12 cellular contexts compared by ENCODE assay signal in the genomic region with DNA sequence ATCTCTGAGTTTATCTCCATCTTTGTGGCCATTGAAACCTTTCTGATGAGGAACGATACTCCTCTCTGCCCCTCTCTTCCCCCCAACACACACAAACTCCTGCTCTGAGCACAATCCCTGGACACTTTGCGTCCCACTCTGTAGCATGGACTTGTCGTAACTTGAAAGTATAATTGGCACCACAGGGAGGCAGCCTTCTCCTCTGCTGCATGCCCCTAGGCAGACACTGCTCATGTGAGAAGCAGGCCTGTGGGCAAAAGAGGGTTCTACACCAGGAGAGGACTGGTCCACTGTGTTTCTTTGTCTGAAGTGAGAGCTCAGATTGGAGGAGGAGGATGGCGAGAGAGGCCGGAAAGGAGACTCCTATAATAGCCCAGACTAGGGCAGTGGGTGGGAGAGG. TPM values are rescaled to one million over a fixed set of nuclear protein-coding genes. Genes with fewer than 3 reads are reported as not detected.
DNase-seq lines count a peak whose midpoint lies in the region; ATAC-seq and TF ChIP-seq lines count a peak whose summit lies in the region.
"Had no signal": no experiment of that assay in that cellular context is flagged by ENCODE, and none has a peak within 500 bp of the region (broad histone marks: within the 10 kb centered on the region; RNA-seq: fewer than 3 reads in every experiment).

No MANE protein-coding gene starts in this region.

- no peak overlapping the region for H3K4me3 ChIP-seq in WERI-Rb-1 (ENCODE audit: low read depth, low read length)
- H3K4me3 ChIP-seq: adrenal gland, SK-N-MC had no signal

- TF ChIP-seq CTCF in WERI-Rb-1 (IDR thresholded peaks at IDR 0.05; ENCODE audit: low read depth, low read length), result peak; percentile 68

- no peaks in the 10 kb centered on the region for H3K27me3 ChIP-seq in WERI-Rb-1 (ENCODE audit: insufficient read depth, low read depth, severe bottlenecking)
- H3K27me3 ChIP-seq: adrenal gland had no signal

- no peaks in the 10 kb centered on the region for H3K36me3 ChIP-seq in WERI-Rb-1
- H3K36me3 ChIP-seq: adrenal gland had no signal

- no peak overlapping the region for H3K27ac ChIP-seq in WERI-Rb-1
- H3K27ac ChIP-seq: adrenal gland, SK-N-MC had no signal

- ATAC-seq in GM21423 (IDR thresholded peaks at IDR 0.05; ENCODE audit: unreplicated experiment), result no peak

- peak; percentile 41 for DNase-seq in DMS 273 (lab: John Stamatoyannopoulos, UW; ENCODE audit: unreplicated experiment)
- no peak for DNase-seq in DMS 273 treated with DMSO at 0.1 percent for 48 hours (lab: John Stamatoyannopoulos, UW)
- DNase-seq in HT-29 (ENCODE audit: low spot score), result peak; percentile 36
- DNase-seq in WERI-Rb-1, result peak; percentile 59
- peak; percentile 53 for DNase-seq in left kidney (ENCODE audit: low read depth, low spot score)
- DNase-seq in activated gamma-delta T cell (lab: John Stamatoyannopoulos, UW), result no peak
- DNase-seq in stimulated activated CD4-positive, alpha-beta T cell treated with anti-CD3 and anti-CD28 coated beads, Interleukin-4, amount 100 ng/mL, for 4 hours, result no peak
- DNase-seq: stimulated activated CD4-positive, alpha-beta T cell treated with anti-CD3 and anti-CD28 coated beads, Interleukin-2, amount 100 ng/mL, for 48 hours had no signal

- no peaks in the 10 kb centered on the region for H3K9me3 ChIP-seq in WERI-Rb-1 (ENCODE audit: severe bottlenecking)
- H3K9me3 ChIP-seq: adrenal gland had no signal

RNA-seq across cellular contexts. Expression of a gene that starts 3.8 kb away (rescaled TPM):
- total RNA-seq in HT-29 (2014; rRNA removed; shearing (Covaris generic)), result 6.4 and 7.2 TPM in 2 replicates

RNA-seq across cellular contexts. Expression of a gene that starts 33.0 kb away (rescaled TPM):
- total RNA-seq in HT-29 (2014; rRNA removed; shearing (Covaris generic)), result 26.7 and 27.6 TPM in 2 replicates
- total RNA-seq: A172 had no signal

RNA-seq across cellular contexts. Expression of a gene that starts 52.4 kb away (rescaled TPM):
- total RNA-seq in HT-29 (2014; rRNA removed; shearing (Covaris generic)), result 11.6 and 12.6 TPM in 2 replicates

Comparison
In these comparisons a context has a peak if more than half of its experiments do, and no peak if none do; other contexts are left out.
1. DNase-seq: peak in DMS 273 (single experiment), HT-29 (single experiment), WERI-Rb-1 (single experiment) and left kidney (single experiment); none in DMS 273 treated with DMSO at 0.1 percent for 48 hours (single experiment), activated gamma-delta T cell (single experiment) and stimulated activated CD4-positive, alpha-beta T cell treated with anti-CD3 and anti-CD28 coated beads, Interleukin-4, amount 100 ng/mL, for 4 hours (0 of 2).